ENCODE assay signal across 30 cellular contexts in genomic region chr1:213057264-213058059, GRCh38.
"Had no signal": no experiment of that assay in that cellular context is flagged by ENCODE, and none has a peak within 500 bp of the region (broad histone marks: within the 10 kb centered on the region; RNA-seq: fewer than 3 reads in every experiment).

No MANE protein-coding gene starts in this region.

- H3K27me3 ChIP-seq: ascending aorta, breast epithelium, cardiac muscle cell, colonic mucosa, foreskin keratinocyte, gastrocnemius medialis, heart left ventricle had no signal

- H3K4me1 ChIP-seq: breast epithelium, colonic mucosa had no signal

- H3K36me3 ChIP-seq: ascending aorta, breast epithelium, cardiac muscle cell, colonic mucosa, gastrocnemius medialis, heart left ventricle, WERI-Rb-1 had no signal

- H3K4me3 ChIP-seq: ascending aorta, breast epithelium, cardiac muscle cell, colonic mucosa, gastrocnemius medialis, heart left ventricle had no signal

- H3K9me3 ChIP-seq: ascending aorta, colonic mucosa, gastrocnemius medialis had no signal

- FAIRE-seq: endometrium, endothelial cell of umbilical vein had no signal

- ATAC-seq: activated CD4-positive, CD25-positive, alpha-beta regulatory T cell treated with anti-CD3 and anti-CD28 coated beads, Interleukin-2, amount 50 U/mL, for 24 hours; activated CD8-positive, alpha-beta T cell treated with anti-CD3 and anti-CD28 coated beads for 36 hours; activated naive CD8-positive, alpha-beta T cell treated with anti-CD3 and anti-CD28 coated beads, Interleukin-2, amount 50 U/mL, for 24 hours; esophagus mucosa; foreskin keratinocyte; gastrocnemius medialis; heart left ventricle had no signal

- DNase-seq: activated B cell treated with CpG ODN at 0.5 μM for 24 hours; activated CD4-positive, alpha-beta T cell treated with anti-CD3 and anti-CD28 coated beads for 48 hours; activated CD4-positive, alpha-beta T cell treated with anti-CD3 and anti-CD28 coated beads, Interleukin-2, amount 50 U/mL, for 1 hour; activated CD4-positive, alpha-beta T cell treated with anti-CD3 and anti-CD28 coated beads, Interleukin-2, amount 50 U/mL, for 48 hours; activated CD8-positive, alpha-beta memory T cell treated with anti-CD3 and anti-CD28 coated beads for 24 hours; activated CD8-positive, alpha-beta T cell treated with anti-CD3 and anti-CD28 coated beads for 36 hours; activated effector memory CD4-positive, alpha-beta T cell treated with anti-CD3 and anti-CD28 coated beads, Interleukin-2, amount 50 U/mL, for 16 hours; activated naive CD4-positive, alpha-beta T cell treated with anti-CD3 and anti-CD28 coated beads for 36 hours; activated naive CD8-positive, alpha-beta T cell treated with anti-CD3 and anti-CD28 coated beads for 36 hours; activated naive CD8-positive, alpha-beta T cell treated with anti-CD3 and anti-CD28 coated beads, Interleukin-2, amount 50 U/mL, for 24 hours; activated T-cell treated with anti-CD3 and anti-CD28 coated beads, Interleukin-2, amount 50 U/mL, for 1 hour; activated T-cell treated with anti-CD3 and anti-CD28 coated beads, Interleukin-2, amount 50 U/mL, for 48 hours; central memory CD4-positive, alpha-beta T cell; cerebellar nuclear complex; colonic mucosa; effector CD8-positive, alpha-beta T cell; foreskin keratinocyte; gastrocnemius medialis; glutamatergic neuron; heart left ventricle; T-helper 2 cell; WERI-Rb-1 had no signal

- H3K27ac ChIP-seq: ascending aorta, breast epithelium, cardiac muscle cell, colonic mucosa, epithelial cell of prostate, foreskin keratinocyte, gastrocnemius medialis, heart left ventricle, WERI-Rb-1 had no signal
